ENCODE assay signal across 9 cellular contexts in genomic region chrX:65668362-65669310, GRCh38. TPM values are rescaled to one million over a fixed set of nuclear protein-coding genes. Genes with fewer than 3 reads are reported as not detected.
DNase-seq lines count a peak whose midpoint lies in the region; ATAC-seq, FAIRE-seq and TF ChIP-seq lines count a peak whose summit lies in the region.
"Had no signal": no experiment of that assay in that cellular context is flagged by ENCODE, and none has a peak within 500 bp of the region (broad histone marks: within the 10 kb centered on the region; RNA-seq: fewer than 3 reads in every experiment).

No MANE protein-coding gene starts in this region.

- peak overlapping the region; percentile 90 for H3K4me2 ChIP-seq in GM23248 (ENCODE audit: unreplicated experiment)
- peak overlapping the region; percentile 87 for H3K4me2 ChIP-seq in endothelial cell of umbilical vein (ENCODE audit: insufficient read depth, low read length)

- peaks cover 30% of the 10 kb centered on the region for H3F3A ChIP-seq in GM23248 (ENCODE audit: insufficient read depth)

- BruUV-seq in endothelial cell of umbilical vein (replicated peaks; lab: Mats Ljungman, UMichigan): no TSS peak

- TF ChIP-seq EP300 in stomach (IDR thresholded peaks at IDR 0.05): no peak

- peak; percentile 41 for ATAC-seq in activated CD8-positive, alpha-beta memory T cell treated with anti-CD3 and anti-CD28 coated beads, Interleukin-2, amount 10 ng/mL, durations not matched to agents 7 days and 5 days
- ATAC-seq in mucosa of descending colon (peak; percentile 67), GM18498 (IDR thresholded peaks at IDR 0.05; ENCODE audit: unreplicated experiment) (no peak)

- dilution Hi-C loops in endothelial cell of umbilical vein (cut with MboI; ENCODE audit: extremely low pct_ligation_motif_present, low sequenced_read_pairs): no loop called here

- H3K36me3 Mint-ChIP-seq in activated CD8-positive, alpha-beta memory T cell treated with anti-CD3 and anti-CD28 coated beads, Interleukin-2, amount 10 ng/mL, durations not matched to agents 7 days and 5 days: peaks cover 48% of the 10 kb centered on the region

- WGBS in GM23248 (ENCODE audit: low coverage in 1 of 2, low lambda C conversion rate in 2 of 2, missing lambda C conversion rate in 2 of 2), 2 experiments: 0% methylated on average over 7 to 13 of the region's 13 CpGs
- WGBS in stomach, 5 donors: 11 to 52% (median 33%) methylated on average over 12 to 13 of the region's 13 CpGs

- no peaks in the 10 kb centered on the region for H3K9me2 ChIP-seq in GM23248 (ENCODE audit: insufficient read depth)

- DNase-seq in CMK (ENCODE audit: low read depth) (peak; percentile 51), GM23248 (peak; percentile 82), NCI-H82 (lab: John Stamatoyannopoulos, UW) (peak; percentile 90), endothelial cell of umbilical vein (ENCODE audit: low read depth, low spot score) (peak; percentile 69), mucosa of descending colon (peak; percentile 43 to 73 (median 53)), stomach (peak; percentile 30)
- peak; percentile 80 for DNase-seq in activated CD8-positive, alpha-beta memory T cell treated with anti-CD3 and anti-CD28 coated beads, Interleukin-2, amount 10 ng/mL, durations not matched to agents 7 days and 5 days

- peak; percentile 44 for TF ChIP-seq POLR2A in endothelial cell of umbilical vein (IDR thresholded peaks at IDR 0.05; ENCODE audit: low read depth, low read length)
- no peak for TF ChIP-seq POLR2A in stomach (IDR thresholded peaks at IDR 0.05)

- H3K27me3 ChIP-seq in GM23248 (replicated peaks; ENCODE audit: insufficient read depth) (no peaks in the 10 kb centered on the region), endothelial cell of umbilical vein (ENCODE audit: control insufficient read depth in 2 of 2, insufficient read depth in 2 of 2, low read length in 2 of 2) (no peaks in the 10 kb centered on the region), stomach (no peaks in the 10 kb centered on the region)

- TF ChIP-seq CTCF in endothelial cell of umbilical vein (IDR thresholded peaks at IDR 0.05; ENCODE audit: extremely low read depth in 1 of 2, insufficient read depth in 1 of 2, low read depth in 1 of 2, low read length in 2 of 2): no peak
- TF ChIP-seq CTCF in mucosa of descending colon (IDR thresholded peaks at IDR 0.05): no peak
- no peak for TF ChIP-seq CTCF in stomach (IDR thresholded peaks at IDR 0.05)

- H3K4me3 Mint-ChIP-seq in activated CD8-positive, alpha-beta memory T cell treated with anti-CD3 and anti-CD28 coated beads, Interleukin-2, amount 10 ng/mL, durations not matched to agents 7 days and 5 days: peak overlapping the region; percentile 89

- no peaks in the 10 kb centered on the region for H3K27me3 Mint-ChIP-seq in activated CD8-positive, alpha-beta memory T cell treated with anti-CD3 and anti-CD28 coated beads, Interleukin-2, amount 10 ng/mL, durations not matched to agents 7 days and 5 days

- no peak overlapping the region for H2AFZ ChIP-seq in GM23248
- H2AFZ ChIP-seq in endothelial cell of umbilical vein (ENCODE audit: low read depth, low read length): no peak overlapping the region

- intact Hi-C loops in endothelial cell of umbilical vein (cut with micrococcal nuclease): loop anchor here (1.0 to 5.0 kb wide), 4 partner anchors 9 to 319 kb away; no protein-coding TSS in a partner anchor
- intact Hi-C loops in mucosa of descending colon (cut with DNase I, micrococcal nuclease): no loop called here
- intact Hi-C loops in stomach (cut with DNase I; ENCODE audit: low total_unique reads): no loop called here

- peaks cover 34% of the 10 kb centered on the region for H3K4me1 Mint-ChIP-seq in activated CD8-positive, alpha-beta memory T cell treated with anti-CD3 and anti-CD28 coated beads, Interleukin-2, amount 10 ng/mL, durations not matched to agents 7 days and 5 days

- H3K27ac ChIP-seq in GM23248 (peak overlapping the region; percentile 99), endothelial cell of umbilical vein (ENCODE audit: insufficient read depth, low read depth, low read length) (peak overlapping the region; percentile 94), stomach (peak overlapping the region; percentile 78 to 95 (median 91))
- H3K27ac ChIP-seq: VCaP had no signal

- POLR2A ChIA-PET in endothelial cell of umbilical vein (lab: Charles Lee): interaction anchor here (0.7 to 1.7 kb wide), 6 partner anchors 10 to 67 kb away, joined by 3 to 10 read pairs (median 6); no protein-coding TSS in a partner anchor

- 0 out of 2 replicates have a peak, but pooled peaks cover 5% of the 10 kb centered on the region for H4K20me1 ChIP-seq in GM23248 (ENCODE audit: insufficient read depth)
- peaks cover 4% of the 10 kb centered on the region for H4K20me1 ChIP-seq in endothelial cell of umbilical vein (replicated peaks; ENCODE audit: control insufficient read depth, extremely low read depth, insufficient read depth, low read length)

- peaks cover 33% of the 10 kb centered on the region for H3K4me1 ChIP-seq in GM23248 (ENCODE audit: insufficient read depth)
- peaks cover 28% of the 10 kb centered on the region for H3K4me1 ChIP-seq in endothelial cell of umbilical vein (ENCODE audit: control insufficient read depth, extremely low read depth, insufficient read depth, low read length)
- peaks cover 4% of the 10 kb centered on the region for H3K4me1 ChIP-seq in mucosa of descending colon (ENCODE audit: low read depth)
- peaks cover 0 to 31% (median 13%) of the 10 kb centered on the region in 4 donors for H3K4me1 ChIP-seq in stomach

- H3K9ac ChIP-seq in GM23248 (peak overlapping the region; percentile 100), endothelial cell of umbilical vein (replicated peaks; ENCODE audit: extremely low read depth, insufficient read depth, low read length) (peak overlapping the region; percentile 95)

- no peaks in the 10 kb centered on the region for H3K9me3 ChIP-seq in GM23248 (ENCODE audit: low read depth)
- H3K9me3 ChIP-seq in endothelial cell of umbilical vein (replicated peaks; ENCODE audit: control insufficient read depth, insufficient read depth, low read length): no peaks in the 10 kb centered on the region
- H3K9me3 ChIP-seq in mucosa of descending colon: no peaks in the 10 kb centered on the region
- H3K9me3 ChIP-seq in stomach: no peaks in the 10 kb centered on the region

- H3K79me2 ChIP-seq in GM23248 (ENCODE audit: insufficient read depth) (peaks cover 61% of the 10 kb centered on the region), endothelial cell of umbilical vein (ENCODE audit: control insufficient read depth, insufficient read depth, low read length) (peaks cover 60% of the 10 kb centered on the region)

- H3K9me1 ChIP-seq in endothelial cell of umbilical vein (replicated peaks; ENCODE audit: control insufficient read depth, extremely low read depth, insufficient read depth, low read length): no peaks in the 10 kb centered on the region

- H3K4me3 ChIP-seq in GM23248: peak overlapping the region; percentile 93
- peak overlapping the region; percentile 81 to 93 (median 87) for H3K4me3 ChIP-seq in endothelial cell of umbilical vein (replicated peaks in 1 of 3; ENCODE audit: insufficient read depth in 1 of 3, low read depth in 1 of 3, low read length in 3 of 3)
- no peak overlapping the region for H3K4me3 ChIP-seq in mucosa of descending colon
- peak overlapping the region; percentile 61 to 68 (median 66) for H3K4me3 ChIP-seq in stomach

- CTCF ChIA-PET in activated CD8-positive, alpha-beta memory T cell treated with anti-CD3 and anti-CD28 coated beads, Interleukin-2, amount 10 ng/mL, durations not matched to agents 7 days and 5 days (lab: Charles Lee): interaction anchor here (0.8 to 1.1 kb wide), 3 partner anchors 55 to 210 kb away, joined by 3 to 8 read pairs (median 3); no protein-coding TSS in a partner anchor
- CTCF ChIA-PET in endothelial cell of umbilical vein (lab: Charles Lee): interaction anchor here (1.0 to 2.9 kb wide), 5 partner anchors 11 to 67 kb away, joined by 5 to 18 read pairs (median 6); no protein-coding TSS in a partner anchor

- H3K9me3 Mint-ChIP-seq in activated CD8-positive, alpha-beta memory T cell treated with anti-CD3 and anti-CD28 coated beads, Interleukin-2, amount 10 ng/mL, durations not matched to agents 7 days and 5 days (ENCODE audit: low read depth): no peaks in the 10 kb centered on the region

- peak overlapping the region; percentile 90 for H3K27ac Mint-ChIP-seq in activated CD8-positive, alpha-beta memory T cell treated with anti-CD3 and anti-CD28 coated beads, Interleukin-2, amount 10 ng/mL, durations not matched to agents 7 days and 5 days

- peak; percentile 87 for FAIRE-seq in endothelial cell of umbilical vein (lab: Jason Lieb, UNC)

- H3K36me3 ChIP-seq in GM23248 (ENCODE audit: low read depth): no peaks in the 10 kb centered on the region
- H3K36me3 ChIP-seq in endothelial cell of umbilical vein (ENCODE audit: control insufficient read depth in 2 of 2, extremely low read depth in 1 of 2, insufficient read depth in 2 of 2, low read length in 2 of 2): peaks cover 0 to 6% of the 10 kb centered on the region in 2 experiments
- no peaks in the 10 kb centered on the region for H3K36me3 ChIP-seq in mucosa of descending colon (ENCODE audit: low read depth)
- no peaks in the 10 kb centered on the region for H3K36me3 ChIP-seq in stomach

- in situ Hi-C loops in GM23248 (cut with MboI): no loop called here

TF ChIP-seq in endothelial cell of umbilical vein, 7 proteins besides CTCF, POLR2A, EP300 and RAD21 (continues in another document):
- TF ChIP-seq POLR2AphosphoS5 (IDR thresholded peaks at IDR 0.05; ENCODE audit: insufficient read depth, low read depth, low read length) (no peak), MYC (IDR thresholded peaks at IDR 0.05; ENCODE audit: low read depth, low read length) (no peak), FOS (IDR thresholded peaks at IDR 0.05; ENCODE audit: borderline replicate concordance, insufficient read depth, low read length) (no peak)

RNA-seq across cellular contexts. Expression of gene MSN, which starts 1.2 kb away (rescaled TPM):
- total RNA-seq in GM23248 (2014; rRNA removed; shearing (Covaris generic)): 281 and 286 TPM in 2 replicates
- 268 and 285 TPM in 2 replicates for polyA plus RNA-seq in GM23248 (2016; fragmentation: Nextera tagmentation; extraction: Ambion mirVana)
- 100 to 1,000 TPM; 489 to 610 TPM for total RNA-seq in activated CD8-positive, alpha-beta memory T cell treated with anti-CD3 and anti-CD28 coated beads, Interleukin-2, amount 10 ng/mL, durations not matched to agents 7 days and 5 days
- 635 and 658 TPM in 2 replicates for total RNA-seq in endothelial cell of umbilical vein
- 511 and 528 TPM in 2 replicates for polyA plus RNA-seq in endothelial cell of umbilical vein
- polyA plus RNA-seq in endothelial cell of umbilical vein (2011; cell fraction: cytosol; rRNA removed): 475 and 549 TPM in 2 replicates
- 738 and 769 TPM in 2 replicates for polyA plus RNA-seq in endothelial cell of umbilical vein (2011; cell fraction: nucleus; rRNA removed)
- polyA plus RNA-seq in endothelial cell of umbilical vein (2012): 862 and 934 TPM in 2 replicates
- polyA minus RNA-seq in endothelial cell of umbilical vein: 709 and 797 TPM in 2 replicates
- 123 TPM for polyA minus RNA-seq in endothelial cell of umbilical vein (2011; cell fraction: cytosol; rRNA and poly(A)+ RNA removed)
- 296 and 346 TPM in 2 replicates for polyA minus RNA-seq in endothelial cell of umbilical vein (2011; cell fraction: nucleus; rRNA and poly(A)+ RNA removed)
- total RNA-seq in mucosa of descending colon: 100 to 1,000 TPM in 1 of 3 donors, 10 to 100 TPM in 2; 25.9 to 127 (median 66.2) TPM
- total RNA-seq in stomach: 10 to 100 TPM; 60.3 to 90.2 (median 82.1) TPM
- polyA plus RNA-seq in stomach: 10 to 100 TPM; 50.0 to 86.9 (median 60.0) TPM

Comparison
In these comparisons a context has a peak if more than half of its experiments do, and no peak if none do; other contexts are left out.
1. DNase-seq: peak in every context shown above with its lines; median percentile 90 in NCI-H82; 82 in GM23248; 80 in activated CD8-positive, alpha-beta memory T cell treated with anti-CD3 and anti-CD28 coated beads, Interleukin-2, amount 10 ng/mL, durations not matched to agents 7 days and 5 days; 69 in endothelial cell of umbilical vein; 53 in mucosa of descending colon; 51 in CMK; 30 in stomach.